ENCODE assay signal across 23 cellular contexts in the genomic region with DNA sequence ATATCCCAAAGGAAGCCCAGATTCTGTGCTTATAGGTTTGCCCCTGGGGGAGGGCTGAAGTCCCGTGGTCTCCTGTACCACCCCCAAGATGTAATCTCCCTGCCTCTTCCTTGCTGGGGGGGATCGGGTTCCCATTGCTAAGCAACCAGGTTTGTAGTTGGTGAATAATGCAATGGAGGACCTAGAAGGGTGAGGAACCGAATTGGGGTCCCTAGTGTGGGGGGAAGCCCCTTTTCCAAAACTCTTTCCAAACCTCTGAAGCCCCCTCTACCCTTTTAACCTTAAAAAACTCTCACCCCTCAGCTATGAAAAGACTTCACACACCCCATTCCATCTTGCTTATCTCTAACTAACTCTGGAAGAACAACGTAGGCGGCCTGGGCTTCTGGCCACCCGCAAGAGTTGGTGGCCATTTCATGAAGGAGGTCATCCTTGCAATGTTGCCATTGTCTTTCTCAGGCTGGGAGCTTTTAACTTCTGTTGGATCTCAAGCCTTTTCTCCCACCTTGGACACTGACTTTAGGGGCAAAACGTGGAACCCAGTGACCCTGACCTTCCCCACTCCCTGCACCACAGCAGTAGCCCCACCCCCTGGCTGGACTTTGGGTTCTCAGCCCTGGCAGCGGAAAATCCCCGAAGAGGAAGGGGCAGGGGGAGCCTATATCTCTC. TPM values are rescaled to one million over a fixed set of nuclear protein-coding genes. Genes with fewer than 3 reads are reported as not detected.
A peak's percentile ranks its signal among the peaks of the same experiment; 100 is the strongest.
DNase-seq lines count a peak whose midpoint lies in the region; TF ChIP-seq lines count a peak whose summit lies in the region.
"Had no signal": no experiment of that assay in that cellular context is flagged by ENCODE, and none has a peak within 500 bp of the region (broad histone marks: within the 10 kb centered on the region; RNA-seq: fewer than 3 reads in every experiment).

No MANE protein-coding gene starts in this region.

- no peaks in the 10 kb centered on the region for H3K9me3 Mint-ChIP-seq in Calu3 (ENCODE audit: low read depth, unreplicated experiment)
- no peaks in the 10 kb centered on the region for H3K9me3 Mint-ChIP-seq in nephron
- H3K9me3 Mint-ChIP-seq: CD4-positive, alpha-beta T cell; immature natural killer cell had no signal

- CTCF ChIA-PET in Calu3 (lab: Charles Lee), result no interaction called here

- H3K9me3 ChIP-seq in left ventricle myocardium inferior (replicated peaks), result no peaks in the 10 kb centered on the region
- H3K9me3 ChIP-seq: esophagus squamous epithelium, HAP-1, vagina had no signal

- H3K27ac ChIP-seq in left ventricle myocardium inferior (replicated peaks), result no peak overlapping the region
- H3K27ac ChIP-seq: cardiac muscle cell, esophagus squamous epithelium, vagina had no signal

- peaks cover 68% of the 10 kb centered on the region for H3K27me3 ChIP-seq in left ventricle myocardium inferior (ENCODE audit: low read depth)
- H3K27me3 ChIP-seq: vagina had no signal

- peak; percentile 20 for DNase-seq in Calu3
- DNase-seq in epidermal melanocyte (ENCODE audit: insufficient read length, low spot score), result peak; percentile 10
- no peak for DNase-seq in SW 1271 (lab: John Stamatoyannopoulos, UW)
- DNase-seq in left ventricle myocardium inferior, result no peak
- DNase-seq in NCI-H446 treated with DMSO at 0.1 percent for 48 hours (lab: John Stamatoyannopoulos, UW), result no peak
- DNase-seq: activated CD4-positive, CD25-positive, alpha-beta regulatory T cell; CD4-positive, alpha-beta T cell; DND-41; esophagus squamous epithelium; head of caudate nucleus; immature natural killer cell; mesendoderm; NCI-H1092 treated with DMSO at 0.1 percent for 48 hours; NCI-H2107; NCI-H524 treated with DMSO at 0.1 percent for 48 hours; right cardiac atrium; SIG-M5 had no signal

- intact Hi-C loops in Calu3 (cut with micrococcal nuclease; ENCODE audit: unreplicated experiment) (no loop called here), left ventricle myocardium inferior (cut with micrococcal nuclease) (no loop called here)

- TSS peak; percentile 78 for BruUV-seq in Calu3 (replicated peaks; lab: Mats Ljungman, UMichigan)

- H3K27ac Mint-ChIP-seq in Calu3 (ENCODE audit: unreplicated experiment) (peak overlapping the region; percentile 3), nephron (peak overlapping the region in 2 of 3 experiments; percentile 23 to 63)
- H3K27ac Mint-ChIP-seq: CD4-positive, alpha-beta T cell; immature natural killer cell had no signal

- no peaks in the 10 kb centered on the region for H3K4me1 Mint-ChIP-seq in Calu3 (ENCODE audit: low read depth, unreplicated experiment)
- peaks cover 4% of the 10 kb centered on the region for H3K4me1 Mint-ChIP-seq in nephron

- no peaks in the 10 kb centered on the region for H3K27me3 Mint-ChIP-seq in Calu3 (ENCODE audit: unreplicated experiment)
- H3K27me3 Mint-ChIP-seq in nephron (ENCODE audit: low read depth), result peaks cover 51% of the 10 kb centered on the region

- peaks cover 18% of the 10 kb centered on the region for H3K4me1 ChIP-seq in left ventricle myocardium inferior

- H3K4me3 Mint-ChIP-seq in Calu3 (ENCODE audit: low read depth, unreplicated experiment), result peak overlapping the region; percentile 67
- H3K4me3 Mint-ChIP-seq in nephron, result peak overlapping the region; percentile 6 to 23 (median 12)
- H3K4me3 Mint-ChIP-seq: CD4-positive, alpha-beta T cell; immature natural killer cell had no signal

- H3K36me3 ChIP-seq in left ventricle myocardium inferior, result no peaks in the 10 kb centered on the region
- H3K36me3 ChIP-seq: cardiac muscle cell, esophagus squamous epithelium, HAP-1, vagina had no signal

- no peak overlapping the region for H3K4me3 ChIP-seq in left ventricle myocardium inferior
- H3K4me3 ChIP-seq: cardiac muscle cell, esophagus squamous epithelium, HAP-1, vagina had no signal

- TF ChIP-seq CTCF in Calu3 (IDR thresholded peaks at IDR 0.05; ENCODE audit: unreplicated experiment) (no peak), nephron (IDR thresholded peaks at IDR 0.05; ENCODE audit: unreplicated experiment in 3 of 3) (no peak), left ventricle myocardium inferior (IDR thresholded peaks at IDR 0.05; ENCODE audit: borderline replicate concordance) (no peak)

- H3K36me3 Mint-ChIP-seq in Calu3 (ENCODE audit: insufficient read depth, unreplicated experiment), result peaks cover 17% of the 10 kb centered on the region
- H3K36me3 Mint-ChIP-seq in nephron (ENCODE audit: low read depth), result no peaks in the 10 kb centered on the region
- H3K36me3 Mint-ChIP-seq: immature natural killer cell had no signal

RNA-seq across cellular contexts. Expression of a gene that starts 0.7 kb away (rescaled TPM):
- total RNA-seq in Calu3 (2022) (21.4 and 27.0 TPM in 2 replicates), left ventricle myocardium inferior (0.38 TPM)
- total RNA-seq: esophagus squamous epithelium; T-helper 2 cell treated with Interferon-gamma antibody and Interleukin-4, amounts not matched to agents 100 ng/mL and 5 ng/mL, for 36 hours had no signal

RNA-seq across cellular contexts. Expression of a gene that starts 11.4 kb away (rescaled TPM):
- 4.2 and 5.2 TPM in 2 replicates for total RNA-seq in Calu3 (2022)
- total RNA-seq in left ventricle myocardium inferior, result 8.1 TPM

RNA-seq across cellular contexts. Expression of a gene that starts 24.4 kb away (rescaled TPM):
- total RNA-seq in Calu3 (2022) (not detected in 2 replicates), left ventricle myocardium inferior (not detected)
- total RNA-seq: CD4-positive, alpha-beta T cell; dermis microvascular lymphatic vessel endothelial cell; esophagus squamous epithelium; right cardiac atrium; vagina had no signal

RNA-seq across cellular contexts. Expression of a gene that starts 29.3 kb away (rescaled TPM):
- 41.1 and 44.2 TPM in 2 replicates for total RNA-seq in Calu3 (2022)
- 46.7 TPM for total RNA-seq in left ventricle myocardium inferior

RNA-seq across cellular contexts. Expression of a gene that starts 29.7 kb away (rescaled TPM):
- 7.0 and 7.4 TPM in 2 replicates for total RNA-seq in Calu3 (2022)
- 4.0 TPM for total RNA-seq in left ventricle myocardium inferior

Comparison
In these comparisons a context has a peak if more than half of its experiments do, and no peak if none do; other contexts are left out.
1. DNase-seq: peak in Calu3 (single experiment) and epidermal melanocyte (single experiment); none in SW 1271 (0 of 2), left ventricle myocardium inferior (single experiment) and NCI-H446 treated with DMSO at 0.1 percent for 48 hours (single experiment).
2. RNA of a gene that starts 0.7 kb away (total RNA-seq): 21.4 to 27.0 TPM in Calu3; 0.38 TPM in left ventricle myocardium inferior (single experiment); every median in the first group is over 10 times any median in the second.